In genomic region chr1:235712812-235713211, GRCh38 we compare ENCODE assay signal across 14 cellular contexts.
DNase-seq lines count a peak whose midpoint lies in the region; ATAC-seq and TF ChIP-seq lines count a peak whose summit lies in the region.
"Had no signal": no experiment of that assay in that cellular context is flagged by ENCODE, and none has a peak within 500 bp of the region (broad histone marks: within the 10 kb centered on the region; RNA-seq: fewer than 3 reads in every experiment).

No MANE protein-coding gene starts in this region.

- H3K27me3 Mint-ChIP-seq in osteocyte (ENCODE audit: unreplicated experiment), result no peaks in the 10 kb centered on the region
- no peaks in the 10 kb centered on the region for H3K27me3 Mint-ChIP-seq in effector memory CD8-positive, alpha-beta T cell
- H3K27me3 Mint-ChIP-seq: CD4-positive, alpha-beta memory T cell had no signal

- no peak for ATAC-seq in effector memory CD8-positive, alpha-beta T cell (replicated peaks)
- ATAC-seq: PC-3 had no signal

- no peaks in the 10 kb centered on the region for H3K9me3 Mint-ChIP-seq in osteocyte (ENCODE audit: unreplicated experiment)
- H3K9me3 Mint-ChIP-seq in effector memory CD8-positive, alpha-beta T cell, result no peaks in the 10 kb centered on the region
- H3K9me3 Mint-ChIP-seq: CD4-positive, alpha-beta memory T cell had no signal

- H3K4me1 Mint-ChIP-seq in osteocyte (ENCODE audit: unreplicated experiment), result peaks cover 4% of the 10 kb centered on the region
- no peaks in the 10 kb centered on the region for H3K4me1 Mint-ChIP-seq in effector memory CD8-positive, alpha-beta T cell (ENCODE audit: low read depth in 2 of 2)
- H3K4me1 Mint-ChIP-seq: CD4-positive, alpha-beta memory T cell had no signal

- H3K36me3 Mint-ChIP-seq in osteocyte (ENCODE audit: unreplicated experiment), result peaks cover 52% of the 10 kb centered on the region
- H3K36me3 Mint-ChIP-seq in effector memory CD8-positive, alpha-beta T cell (ENCODE audit: insufficient read depth), result peaks cover 48% of the 10 kb centered on the region

- peak overlapping the region; percentile 45 for H3K27ac Mint-ChIP-seq in osteocyte (ENCODE audit: unreplicated experiment)
- no peak overlapping the region for H3K27ac Mint-ChIP-seq in effector memory CD8-positive, alpha-beta T cell
- H3K27ac Mint-ChIP-seq: CD4-positive, alpha-beta memory T cell had no signal

- H3K4me3 Mint-ChIP-seq in osteocyte (ENCODE audit: unreplicated experiment), result no peak overlapping the region
- no peak overlapping the region for H3K4me3 Mint-ChIP-seq in effector memory CD8-positive, alpha-beta T cell
- H3K4me3 Mint-ChIP-seq: CD4-positive, alpha-beta memory T cell had no signal

- TF ChIP-seq CTCF in choroid plexus epithelial cell (conservative IDR thresholded peaks at IDR 0.05; ENCODE audit: low read depth, low read length) (no peak), osteocyte (IDR thresholded peaks at IDR 0.05) (no peak)

- H3K4me3 ChIP-seq in choroid plexus epithelial cell (ENCODE audit: low read depth, low read length), result no peak overlapping the region
- H3K4me3 ChIP-seq: BLaER1 had no signal

- DNase-seq in NCI-H748 (lab: John Stamatoyannopoulos, UW; ENCODE audit: unreplicated experiment) (peak; percentile 2), NCI-H748 treated with DMSO at 0.1 percent for 48 hours (lab: John Stamatoyannopoulos, UW) (no peak), NCI-H2107 treated with DMSO at 0.1 percent for 48 hours (lab: John Stamatoyannopoulos, UW; ENCODE audit: unreplicated experiment) (peak; percentile 67), choroid plexus epithelial cell (ENCODE audit: low read depth) (peak; percentile 45), osteocyte (ENCODE audit: extremely low spot score, unreplicated experiment) (no peak)
- DNase-seq in central memory CD4-positive, alpha-beta T cell, result no peak
- DNase-seq in effector memory CD8-positive, alpha-beta T cell, result no peak
- DNase-seq: CD4-positive, alpha-beta memory T cell; DMS79 treated with DMSO at 0.1 percent for 48 hours; KBM-7; NCI-H1694 treated with DMSO at 0.1 percent for 48 hours; PC-3; RPMI8226 had no signal

Comparison
In these comparisons a context has a peak if more than half of its experiments do, and no peak if none do; other contexts are left out.
1. DNase-seq: peak in NCI-H748 (single experiment), NCI-H2107 treated with DMSO at 0.1 percent for 48 hours (single experiment) and choroid plexus epithelial cell (single experiment); none in NCI-H748 treated with DMSO at 0.1 percent for 48 hours (single experiment), osteocyte (single experiment), central memory CD4-positive, alpha-beta T cell (single experiment) and effector memory CD8-positive, alpha-beta T cell (0 of 3).